ENCODE assay signal across 31 cellular contexts in the genomic region with DNA sequence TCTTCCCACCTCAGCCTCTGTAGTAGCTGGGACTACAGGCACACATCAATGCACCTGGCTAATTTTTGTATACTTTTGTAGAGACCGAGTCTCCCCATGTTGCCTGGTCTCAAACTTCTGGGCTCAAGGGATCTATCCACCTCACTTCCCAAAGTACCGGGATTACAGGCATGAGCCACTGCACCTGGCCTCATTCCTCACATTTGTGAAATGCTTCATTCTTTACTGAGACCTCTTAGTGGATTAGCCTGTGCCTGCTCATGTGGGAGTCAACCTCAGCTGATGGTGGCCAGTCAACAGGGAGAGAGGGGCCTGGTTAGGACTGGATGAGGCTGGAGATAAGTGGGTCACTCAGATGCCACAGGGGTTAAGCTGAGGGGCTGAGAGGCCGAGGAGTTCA.
"Had no signal": no experiment of that assay in that cellular context is flagged by ENCODE, and none has a peak within 500 bp of the region (broad histone marks: within the 10 kb centered on the region; RNA-seq: fewer than 3 reads in every experiment).

No MANE protein-coding gene starts in this region.

- H3K9me3 ChIP-seq: adrenal gland, ascending aorta, body of pancreas had no signal

- H3K4me1 ChIP-seq: adrenal gland, ascending aorta, body of pancreas, breast epithelium had no signal

- H3K36me3 ChIP-seq: adrenal gland, ascending aorta, brain microvascular endothelial cell, breast epithelium, cardiac muscle cell had no signal

- DNase-seq: activated effector memory CD4-positive, alpha-beta T cell treated with anti-CD3 and anti-CD28 coated beads, Interleukin-2, amount 50 U/mL, for 16 hours; activated effector memory CD4-positive, alpha-beta T cell treated with Interleukin-2 at 50 U/mL for 16 hours; activated gamma-delta T cell; activated gamma-delta T cell treated with Interleukin-2 at 50 U/mL for 16 hours; activated naive CD4-positive, alpha-beta T cell; activated naive CD4-positive, alpha-beta T cell treated with anti-CD3 and anti-CD28 coated beads for 36 hours; activated naive CD4-positive, alpha-beta T cell treated with anti-CD3 and anti-CD28 coated beads, Interleukin-2, amount 10 ng/mL, durations not matched to agents 7 days and 5 days; activated naive CD4-positive, alpha-beta T cell treated with anti-CD3 and anti-CD28 coated beads, Interleukin-2, amount 50 U/mL, for 16 hours; activated naive CD4-positive, alpha-beta T cell treated with Interleukin-2 at 50 U/mL for 16 hours; activated naive CD8-positive, alpha-beta T cell treated with anti-CD3 and anti-CD28 coated beads for 36 hours; activated naive CD8-positive, alpha-beta T cell treated with anti-CD3 and anti-CD28 coated beads, Interleukin-2, amount 10 ng/mL, durations not matched to agents 7 days and 5 days; activated naive CD8-positive, alpha-beta T cell treated with anti-CD3 and anti-CD28 coated beads, Interleukin-2, amount 50 U/mL, for 24 hours; activated T-cell treated with anti-CD3 and anti-CD28 coated beads, Interleukin-2, amount 50 U/mL, for 24 hours; activated T-cell treated with anti-CD3 and anti-CD28 coated beads, Interleukin-2, amount 50 U/mL, for 4 hours; activated T-cell treated with anti-CD3 and anti-CD28 coated beads, Interleukin-2, amount 50 U/mL, for 48 hours; activated T-cell treated with anti-CD3 and anti-CD28 coated beads, Interleukin-2, amount 50 U/mL, for 72 hours; adrenal gland; amniotic stem cell; amygdala; anterior cingulate cortex; aorta; body of pancreas; brain microvascular endothelial cell; caudate nucleus; central memory CD4-positive, alpha-beta T cell; cerebellar nuclear complex had no signal

- H3K4me3 ChIP-seq: adrenal gland, ascending aorta, body of pancreas, breast epithelium, cardiac muscle cell had no signal

- H3K27me3 ChIP-seq: adrenal gland, ascending aorta, body of pancreas, brain microvascular endothelial cell, cardiac muscle cell had no signal

- ATAC-seq: activated naive CD4-positive, alpha-beta T cell treated with anti-CD3 and anti-CD28 coated beads, Interleukin-2, amount 50 U/mL, for 72 hours; activated naive CD8-positive, alpha-beta T cell treated with anti-CD3 and anti-CD28 coated beads, Interleukin-2, amount 50 U/mL, for 24 hours; activated T-cell treated with anti-CD3 and anti-CD28 coated beads, Interleukin-2, amount 50 U/mL, for 4 hours; activated T-cell treated with anti-CD3 and anti-CD28 coated beads, Interleukin-2, amount 50 U/mL, for 72 hours; activated T-helper 17 cell treated with anti-CD3 and anti-CD28 coated beads, Interleukin-2, amount 50 U/mL, for 72 hours; body of pancreas had no signal

- H3K27ac ChIP-seq: adrenal gland, ascending aorta, body of pancreas, brain microvascular endothelial cell, breast epithelium, cardiac muscle cell had no signal
